21 cellular contexts compared by ENCODE assay signal in genomic region chr3:46245155-46245554, GRCh38.
"Had no signal": no experiment of that assay in that cellular context is flagged by ENCODE, and none has a peak within 500 bp of the region (broad histone marks: within the 10 kb centered on the region; RNA-seq: fewer than 3 reads in every experiment).

No MANE protein-coding gene starts in this region.

- DNase-seq: activated CD4-positive, alpha-beta T cell treated with anti-CD3 and anti-CD28 coated beads for 48 hours; activated CD4-positive, alpha-beta T cell treated with anti-CD3 and anti-CD28 coated beads, Interleukin-2, amount 50 U/mL, for 4 hours; activated CD4-positive, CD25-positive, alpha-beta regulatory T cell treated with anti-CD3 and anti-CD28 coated beads, Interleukin-2, amount 50 U/mL, for 72 hours; activated CD8-positive, alpha-beta memory T cell treated with anti-CD3 and anti-CD28 coated beads, Interleukin-2, amount 50 U/mL, for 48 hours; activated CD8-positive, alpha-beta T cell treated with anti-CD3 and anti-CD28 coated beads, Interleukin-2, amount 10 ng/mL, durations not matched to agents 7 days and 5 days; activated effector memory CD4-positive, alpha-beta T cell treated with Interleukin-2 at 50 U/mL for 16 hours; activated naive CD4-positive, alpha-beta T cell; activated T-cell treated with anti-CD3 and anti-CD28 coated beads, Interleukin-2, amount 50 U/mL, for 24 hours; aorta; caudate nucleus; Karpas-422; MM.1S; NCI-H1105; NCI-H1436; NCI-H1694 treated with DMSO at 0.1 percent for 48 hours; NCI-H2029 treated with DMSO at 0.1 percent for 48 hours; NCI-H446; NCI-H524; OCI-M1; RPMI8226; T-helper 1 cell had no signal
